ENCODE assay signal across 19 cellular contexts in genomic region chr7:96833701-96834453, GRCh38.
DNase-seq lines count a peak whose midpoint lies in the region; ATAC-seq, FAIRE-seq and TF ChIP-seq lines count a peak whose summit lies in the region.
"Had no signal": no experiment of that assay in that cellular context is flagged by ENCODE, and none has a peak within 500 bp of the region (broad histone marks: within the 10 kb centered on the region; RNA-seq: fewer than 3 reads in every experiment).

No MANE protein-coding gene starts in this region.

- peak; percentile 64 for DNase-seq in DMS 273 (lab: John Stamatoyannopoulos, UW; ENCODE audit: unreplicated experiment)
- peak; percentile 44 for DNase-seq in NCI-H82 (lab: John Stamatoyannopoulos, UW)
- peak; percentile 3 for DNase-seq in nephron progenitor cell
- no peak for DNase-seq in DMS153 (lab: John Stamatoyannopoulos, UW)
- DNase-seq in AG08395 (ENCODE audit: low spot score): no peak
- no peak for DNase-seq in lower lobe of right lung
- DNase-seq: activated CD4-positive, alpha-beta memory T cell treated with anti-CD3 and anti-CD28 coated beads, Interleukin-2, amount 10 ng/mL, durations not matched to agents 7 days and 5 days; Caco-2; cerebellar nuclear complex; kidney; mucosa of descending colon; NCI-H446 treated with DMSO at 0.1 percent for 48 hours; occipital lobe; stimulated activated naive CD8-positive, alpha-beta T cell treated with anti-CD3 and anti-CD28 coated beads, Interleukin-15, Interleukin-2, amounts not matched to agents 100 U/mL and 50 U/mL, for 24 hours; T-cell had no signal

- FAIRE-seq in endometrium (lab: Jason Lieb, UNC): peak; percentile 99

- no peak overlapping the region for H3K4me3 Mint-ChIP-seq in nephron progenitor cell
- H3K4me3 Mint-ChIP-seq: activated CD4-positive, alpha-beta memory T cell treated with anti-CD3 and anti-CD28 coated beads, Interleukin-2, amount 10 ng/mL, durations not matched to agents 7 days and 5 days; T-cell had no signal

- intact Hi-C loops in lower lobe of right lung (cut with DNase I): no loop called here

- no peaks in the 10 kb centered on the region for H3K9me3 Mint-ChIP-seq in nephron progenitor cell
- H3K9me3 Mint-ChIP-seq: T-cell had no signal

- H3K9me3 ChIP-seq in lower lobe of right lung: no peaks in the 10 kb centered on the region
- H3K9me3 ChIP-seq: adrenal gland, Caco-2, mucosa of descending colon had no signal

- H3K27me3 Mint-ChIP-seq in nephron progenitor cell (ENCODE audit: low read depth, poor library complexity): peaks cover 14% of the 10 kb centered on the region

- peaks cover 5% of the 10 kb centered on the region for H3K4me1 ChIP-seq in lower lobe of right lung
- H3K4me1 ChIP-seq: Caco-2 had no signal

- TF ChIP-seq CTCF in nephron progenitor cell (IDR thresholded peaks at IDR 0.05) (no peak), lower lobe of right lung (IDR thresholded peaks at IDR 0.05) (no peak)

- H3K4me3 ChIP-seq in lower lobe of right lung: no peak overlapping the region
- H3K4me3 ChIP-seq: adrenal gland, mucosa of descending colon had no signal

- H3K36me3 ChIP-seq in lower lobe of right lung: no peaks in the 10 kb centered on the region
- H3K36me3 ChIP-seq: adrenal gland had no signal

- ATAC-seq in GM19467 (IDR thresholded peaks at IDR 0.05; ENCODE audit: unreplicated experiment) (no peak), lower lobe of right lung (no peak)
- ATAC-seq: mucosa of descending colon; Panc1; stimulated activated naive CD8-positive, alpha-beta T cell treated with anti-CD3 and anti-CD28 coated beads, Interleukin-15, Interleukin-2, amounts not matched to agents 100 U/mL and 50 U/mL, for 24 hours; T-cell had no signal

- H3K27ac ChIP-seq in lower lobe of right lung: no peak overlapping the region

- peaks cover 6% of the 10 kb centered on the region for H3K4me1 Mint-ChIP-seq in nephron progenitor cell

- H3K27me3 ChIP-seq in lower lobe of right lung (ENCODE audit: low read depth): no peaks in the 10 kb centered on the region
- H3K27me3 ChIP-seq: adrenal gland had no signal

- H3K36me3 Mint-ChIP-seq in nephron progenitor cell (ENCODE audit: low read depth): no peaks in the 10 kb centered on the region
- H3K36me3 Mint-ChIP-seq: T-cell had no signal

- H3K27ac Mint-ChIP-seq in nephron progenitor cell: no peak overlapping the region
- H3K27ac Mint-ChIP-seq: activated CD4-positive, alpha-beta memory T cell treated with anti-CD3 and anti-CD28 coated beads, Interleukin-2, amount 10 ng/mL, durations not matched to agents 7 days and 5 days; T-cell had no signal

Comparison
In these comparisons a context has a peak if more than half of its experiments do, and no peak if none do; other contexts are left out.
1. DNase-seq: peak in DMS 273 (single experiment), NCI-H82 (single experiment) and nephron progenitor cell (single experiment); none in DMS153 (single experiment), AG08395 (single experiment) and lower lobe of right lung (single experiment).